ENCODE assay signal across 1 cellular context in the genomic region with DNA sequence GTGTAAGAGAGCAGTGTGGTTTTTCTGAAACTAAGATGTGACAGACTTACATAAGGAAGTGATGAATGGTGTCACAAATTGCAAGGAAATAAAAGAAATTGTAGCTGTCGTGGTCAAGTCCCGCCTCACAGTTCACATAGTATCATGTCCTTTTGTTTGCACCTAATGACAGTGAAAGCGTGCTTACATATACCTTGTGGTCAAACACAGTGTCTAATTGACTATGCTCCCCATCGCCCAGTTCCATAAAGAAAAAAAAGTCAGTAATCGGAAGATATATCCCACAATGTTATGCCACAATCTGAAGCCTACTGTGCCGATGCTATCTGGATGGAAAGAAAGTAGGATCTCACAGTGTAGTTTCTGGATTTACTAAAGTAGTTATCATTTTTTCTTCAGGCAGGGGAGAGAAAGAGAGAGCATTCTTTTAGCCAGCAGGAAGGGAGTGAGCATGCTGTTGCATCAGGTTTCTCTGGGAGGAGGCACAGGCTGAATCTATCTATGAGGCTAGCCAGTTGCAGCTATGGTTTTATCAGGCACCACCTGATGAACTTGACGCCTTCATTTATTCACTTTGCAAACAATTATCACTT.
A peak's percentile ranks its signal among the peaks of the same experiment; 100 is the strongest.
TF ChIP-seq lines count a peak whose summit lies in the region.

No MANE protein-coding gene starts in this region.

TF ChIP-seq in GM12878, 131 proteins besides CTCF, POLR2A, EP300 and RAD21:
- TF ChIP-seq ZNF622 (IDR thresholded peaks at IDR 0.05) = no peak
- peak; percentile 54 for TF ChIP-seq RUNX3 (IDR thresholded peaks at IDR 0.05; ENCODE audit: low read length)
- peak in 1 of 2 experiments; percentile 44; a peak in 1 of 4 replicates for TF ChIP-seq BHLHE40 (IDR thresholded peaks at IDR 0.05; ENCODE audit: borderline replicate concordance in 1 of 2, low read depth in 2 of 2, low read length in 1 of 2)
- no peak for TF ChIP-seq POLR2AphosphoS2 (IDR thresholded peaks at IDR 0.05; ENCODE audit: low read depth, low read length)
- TF ChIP-seq, protein P1, sequence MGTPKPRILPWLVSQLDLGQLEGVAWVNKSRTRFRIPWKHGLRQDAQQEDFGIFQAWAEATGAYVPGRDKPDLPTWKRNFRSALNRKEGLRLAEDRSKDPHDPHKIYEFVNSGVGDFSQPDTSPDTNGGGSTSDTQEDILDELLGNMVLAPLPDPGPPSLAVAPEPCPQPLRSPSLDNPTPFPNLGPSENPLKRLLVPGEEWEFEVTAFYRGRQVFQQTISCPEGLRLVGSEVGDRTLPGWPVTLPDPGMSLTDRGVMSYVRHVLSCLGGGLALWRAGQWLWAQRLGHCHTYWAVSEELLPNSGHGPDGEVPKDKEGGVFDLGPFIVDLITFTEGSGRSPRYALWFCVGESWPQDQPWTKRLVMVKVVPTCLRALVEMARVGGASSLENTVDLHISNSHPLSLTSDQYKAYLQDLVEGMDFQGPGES (IDR thresholded peaks at IDR 0.05) = no peak
- no peak for TF ChIP-seq TCF12 (IDR thresholded peaks at IDR 0.05; ENCODE audit: low read depth, low read length)
- TF ChIP-seq NR2F1 (conservative IDR thresholded peaks at IDR 0.05) = no peak
- 0 out of 2 replicates have a peak, but pooled peaks have one; percentile 16 for TF ChIP-seq IKZF1 (conservative IDR thresholded peaks at IDR 0.05)
- TF ChIP-seq, protein P2, sequence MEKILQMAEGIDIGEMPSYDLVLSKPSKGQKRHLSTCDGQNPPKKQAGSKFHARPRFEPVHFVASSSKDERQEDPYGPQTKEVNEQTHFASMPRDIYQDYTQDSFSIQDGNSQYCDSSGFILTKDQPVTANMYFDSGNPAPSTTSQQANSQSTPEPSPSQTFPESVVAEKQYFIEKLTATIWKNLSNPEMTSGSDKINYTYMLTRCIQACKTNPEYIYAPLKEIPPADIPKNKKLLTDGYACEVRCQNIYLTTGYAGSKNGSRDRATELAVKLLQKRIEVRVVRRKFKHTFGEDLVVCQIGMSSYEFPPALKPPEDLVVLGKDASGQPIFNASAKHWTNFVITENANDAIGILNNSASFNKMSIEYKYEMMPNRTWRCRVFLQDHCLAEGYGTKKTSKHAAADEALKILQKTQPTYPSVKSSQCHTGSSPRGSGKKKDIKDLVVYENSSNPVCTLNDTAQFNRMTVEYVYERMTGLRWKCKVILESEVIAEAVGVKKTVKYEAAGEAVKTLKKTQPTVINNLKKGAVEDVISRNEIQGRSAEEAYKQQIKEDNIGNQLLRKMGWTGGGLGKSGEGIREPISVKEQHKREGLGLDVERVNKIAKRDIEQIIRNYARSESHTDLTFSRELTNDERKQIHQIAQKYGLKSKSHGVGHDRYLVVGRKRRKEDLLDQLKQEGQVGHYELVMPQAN (conservative IDR thresholded peaks at IDR 0.05) = no peak
- TF ChIP-seq NFIC (IDR thresholded peaks at IDR 0.05; ENCODE audit: low read depth, low read length) = no peak
- TF ChIP-seq IKZF2 (IDR thresholded peaks at IDR 0.05) = 0 out of 4 replicates have a peak, but pooled peaks of 1 of the 2 experiments have one; percentile 18
